ENCODE assay signal across 1 cellular context in the genomic region with DNA sequence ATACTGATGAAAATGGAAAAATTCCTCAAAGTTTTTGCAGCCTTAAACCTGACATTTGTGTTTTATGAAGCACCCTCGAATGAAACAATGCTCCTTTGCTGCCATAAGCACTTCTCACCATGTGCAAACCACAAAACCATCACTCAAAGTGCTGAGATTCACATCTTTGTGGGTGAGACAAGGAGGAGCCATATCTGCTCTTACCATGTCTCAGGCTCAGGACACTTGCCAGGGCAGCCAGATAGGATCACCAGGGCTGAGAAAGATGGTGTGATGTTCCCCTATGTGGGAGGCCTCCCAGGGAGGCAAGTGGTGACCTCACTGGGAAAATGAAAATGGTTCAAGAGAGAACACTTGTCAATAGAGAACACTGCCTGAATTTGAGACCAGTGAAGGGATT.
TF ChIP-seq lines count a peak whose summit lies in the region.

No MANE protein-coding gene starts in this region.

TF ChIP-seq in K562, 482 proteins besides CTCF, POLR2A, EP300 and RAD21 (continued from another document):
- TF ChIP-seq, protein P1, sequence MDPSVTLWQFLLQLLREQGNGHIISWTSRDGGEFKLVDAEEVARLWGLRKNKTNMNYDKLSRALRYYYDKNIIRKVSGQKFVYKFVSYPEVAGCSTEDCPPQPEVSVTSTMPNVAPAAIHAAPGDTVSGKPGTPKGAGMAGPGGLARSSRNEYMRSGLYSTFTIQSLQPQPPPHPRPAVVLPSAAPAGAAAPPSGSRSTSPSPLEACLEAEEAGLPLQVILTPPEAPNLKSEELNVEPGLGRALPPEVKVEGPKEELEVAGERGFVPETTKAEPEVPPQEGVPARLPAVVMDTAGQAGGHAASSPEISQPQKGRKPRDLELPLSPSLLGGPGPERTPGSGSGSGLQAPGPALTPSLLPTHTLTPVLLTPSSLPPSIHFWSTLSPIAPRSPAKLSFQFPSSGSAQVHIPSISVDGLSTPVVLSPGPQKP (CRISPR knock-in tag; IDR thresholded peaks at IDR 0.05) = no peak
- TF ChIP-seq TEAD4 (IDR thresholded peaks at IDR 0.05; ENCODE audit: low read length) (peak; percentile 71), TEAD4 (CRISPR knock-in tag; IDR thresholded peaks at IDR 0.05; ENCODE audit: borderline replicate concordance) (no peak), LEF1 (IDR thresholded peaks at IDR 0.05) (no peak), CBFA2T3 (IDR thresholded peaks at IDR 0.05) (peak; percentile 59), ZNF23 (CRISPR knock-in tag; IDR thresholded peaks at IDR 0.05) (no peak), ARID1B (IDR thresholded peaks at IDR 0.05) (peak; percentile 37; the same call in 1 of the 2 replicates)
- TF ChIP-seq, protein P2, sequence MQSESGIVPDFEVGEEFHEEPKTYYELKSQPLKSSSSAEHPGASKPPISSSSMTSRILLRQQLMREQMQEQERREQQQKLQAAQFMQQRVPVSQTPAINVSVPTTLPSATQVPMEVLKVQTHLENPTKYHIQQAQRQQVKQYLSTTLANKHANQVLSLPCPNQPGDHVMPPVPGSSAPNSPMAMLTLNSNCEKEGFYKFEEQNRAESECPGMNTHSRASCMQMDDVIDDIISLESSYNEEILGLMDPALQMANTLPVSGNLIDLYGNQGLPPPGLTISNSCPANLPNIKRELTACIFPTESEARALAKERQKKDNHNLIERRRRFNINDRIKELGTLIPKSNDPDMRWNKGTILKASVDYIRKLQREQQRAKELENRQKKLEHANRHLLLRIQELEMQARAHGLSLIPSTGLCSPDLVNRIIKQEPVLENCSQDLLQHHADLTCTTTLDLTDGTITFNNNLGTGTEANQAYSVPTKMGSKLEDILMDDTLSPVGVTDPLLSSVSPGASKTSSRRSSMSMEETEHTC (IDR thresholded peaks at IDR 0.05) = no peak
TF ChIP-seq in K562: peak in this region for 19.
